1 cellular context compared by ENCODE assay signal in the genomic region with DNA sequence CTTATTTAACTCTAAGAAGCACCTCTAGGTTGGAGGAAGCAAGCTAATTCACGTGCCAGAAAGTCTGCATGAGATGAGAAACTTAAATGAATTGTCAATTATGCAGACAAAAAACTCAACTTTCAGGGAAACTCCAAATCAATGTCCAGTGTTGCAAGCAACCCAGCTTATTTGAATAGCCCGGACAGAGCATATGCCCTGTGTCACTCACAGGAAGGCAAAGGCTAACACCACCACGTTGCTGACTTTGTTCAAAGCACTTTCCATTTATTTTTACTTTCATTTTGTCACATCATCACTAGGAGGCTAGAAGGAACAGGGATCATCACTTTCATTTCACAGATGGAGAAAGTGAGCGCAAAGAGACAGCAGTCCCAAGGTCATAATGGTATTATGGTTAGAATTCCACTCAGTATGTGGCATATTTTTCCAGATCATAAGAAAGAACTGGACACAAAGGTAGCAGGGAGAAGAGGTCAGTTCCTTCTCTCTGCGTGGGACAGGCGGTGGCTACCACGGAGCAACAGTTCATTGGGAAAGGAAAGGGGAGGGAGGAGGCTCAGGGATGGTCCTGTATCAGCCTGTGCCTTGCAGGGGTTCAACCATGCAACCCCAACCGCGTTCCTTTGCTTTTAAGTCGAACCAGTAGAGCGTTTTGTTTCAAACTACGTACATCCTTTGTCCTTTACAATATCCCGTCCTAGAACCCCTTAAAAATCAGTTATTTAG.
TF ChIP-seq lines count a peak whose summit lies in the region.

No MANE protein-coding gene starts in this region.

TF ChIP-seq in GM23338, 12 proteins besides CTCF, POLR2A, EP300 and RAD21 (continued from another document):
- no peak for TF ChIP-seq ZNF462 (CRISPR knock-in tag; IDR thresholded peaks at IDR 0.05)
- no peak for TF ChIP-seq CREB1 (CRISPR knock-in tag; IDR thresholded peaks at IDR 0.05; ENCODE audit: low read depth)
